10 cellular contexts compared by ENCODE assay signal in the genomic region with DNA sequence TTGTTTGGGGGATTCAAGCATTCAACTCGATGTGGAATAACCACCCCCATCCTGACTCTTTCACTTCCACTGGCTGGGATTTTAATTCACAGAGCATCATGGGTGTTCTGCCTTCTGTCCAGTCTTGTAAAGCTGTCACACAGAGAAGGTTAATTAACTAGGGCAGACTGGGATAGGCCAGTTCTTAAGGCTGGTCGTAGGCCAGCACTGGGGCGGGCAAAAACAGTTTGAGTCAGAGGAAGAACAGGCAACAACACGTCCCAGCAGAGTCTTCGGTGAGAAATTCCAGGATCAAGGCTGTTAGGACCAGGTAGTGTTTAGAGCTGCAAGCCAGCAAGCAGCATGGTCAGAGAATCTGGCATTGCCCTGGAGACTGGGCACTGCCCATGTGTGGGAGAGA. TPM values are rescaled to one million over a fixed set of nuclear protein-coding genes. Genes with fewer than 3 reads are reported as not detected.
DNase-seq lines count a peak whose midpoint lies in the region; ATAC-seq and TF ChIP-seq lines count a peak whose summit lies in the region.
"Had no signal": no experiment of that assay in that cellular context is flagged by ENCODE, and none has a peak within 500 bp of the region (broad histone marks: within the 10 kb centered on the region; RNA-seq: fewer than 3 reads in every experiment).

No MANE protein-coding gene starts in this region.

- H3K27me3 Mint-ChIP-seq in HFFc6 (ENCODE audit: insufficient read depth) = peaks cover 1% of the 10 kb centered on the region; the same call in 1 of the 2 replicates

- H3K4me2 ChIP-seq in skeletal muscle satellite cell (ENCODE audit: low read length) = peak overlapping the region; percentile 14

- no peaks in the 10 kb centered on the region for H3K9me3 ChIP-seq in skeletal muscle satellite cell (replicated peaks; ENCODE audit: low read length)

- no peak for ATAC-seq in HG03135 (IDR thresholded peaks at IDR 0.05; ENCODE audit: unreplicated experiment)
- ATAC-seq in GM18861 (IDR thresholded peaks at IDR 0.05; ENCODE audit: unreplicated experiment) = no peak
- ATAC-seq: activated CD4-positive, alpha-beta T cell treated with anti-CD3 and anti-CD28 coated beads for 36 hours had no signal

- peaks cover 12% of the 10 kb centered on the region for H3K4me1 ChIP-seq in skeletal muscle satellite cell (ENCODE audit: control insufficient read depth, insufficient read depth, low read length)

- no peaks in the 10 kb centered on the region for H3K36me3 ChIP-seq in skeletal muscle satellite cell (ENCODE audit: insufficient read depth, low read length)

- no peak overlapping the region for H3K9ac ChIP-seq in skeletal muscle satellite cell (ENCODE audit: low read depth, low read length)

- H3K4me3 ChIP-seq in cardiac fibroblast (replicated peaks in 1 of 2; ENCODE audit: low read depth in 2 of 2, low read length in 2 of 2) (no peak overlapping the region), skeletal muscle satellite cell (ENCODE audit: low read length) (no peak overlapping the region)

- peak overlapping the region; percentile 10 for H3K4me3 Mint-ChIP-seq in HFFc6
- H3K4me3 Mint-ChIP-seq: activated CD4-positive, alpha-beta T cell treated with anti-CD3 and anti-CD28 coated beads for 36 hours; stimulated activated naive CD8-positive, alpha-beta T cell treated with anti-CD3 and anti-CD28 coated beads, Interleukin-15, Interleukin-2, amounts not matched to agents 100 ng/mL and 50 ng/mL, for 24 hours had no signal

- TF ChIP-seq CTCF in HFFc6 (IDR thresholded peaks at IDR 0.05) (no peak), cardiac fibroblast (IDR thresholded peaks at IDR 0.05; ENCODE audit: low read depth, low read length) (no peak)

- no peaks in the 10 kb centered on the region for H3K27me3 ChIP-seq in skeletal muscle satellite cell (ENCODE audit: control insufficient read depth, insufficient read depth, low read length)

- H3K27ac Mint-ChIP-seq in HFFc6 = peak overlapping the region; percentile 72
- H3K27ac Mint-ChIP-seq: activated CD4-positive, alpha-beta T cell treated with anti-CD3 and anti-CD28 coated beads for 36 hours; stimulated activated naive CD8-positive, alpha-beta T cell treated with anti-CD3 and anti-CD28 coated beads, Interleukin-15, Interleukin-2, amounts not matched to agents 100 ng/mL and 50 ng/mL, for 24 hours had no signal

- no peaks in the 10 kb centered on the region for H3K9me3 Mint-ChIP-seq in HFFc6
- H3K9me3 Mint-ChIP-seq: stimulated activated naive CD8-positive, alpha-beta T cell treated with anti-CD3 and anti-CD28 coated beads, Interleukin-15, Interleukin-2, amounts not matched to agents 100 ng/mL and 50 ng/mL, for 24 hours had no signal

- H3K4me1 Mint-ChIP-seq in HFFc6 (ENCODE audit: low read depth) = peaks cover 55% of the 10 kb centered on the region

- peak; percentile 85 for DNase-seq in HFFc6
- DNase-seq in cardiac fibroblast (ENCODE audit: low read depth in 2 of 2) = peak; percentile 72 to 76
- peak; percentile 78 for DNase-seq in hepatic stellate cell (ENCODE audit: low spot score)
- DNase-seq in NOMO-1 treated with DMSO at 0.1 percent for 48 hours (lab: John Stamatoyannopoulos, UW; ENCODE audit: unreplicated experiment) = no peak
- no peak for DNase-seq in midbrain (lab: John Stamatoyannopoulos, UW)
- DNase-seq: activated CD4-positive, alpha-beta T cell treated with anti-CD3 and anti-CD28 coated beads for 36 hours had no signal

- H3K36me3 Mint-ChIP-seq in HFFc6 (ENCODE audit: low read depth) = peaks cover 7% of the 10 kb centered on the region; the same call in 1 of the 2 replicates

RNA-seq across cellular contexts. Expression of a gene that starts 4.0 kb away (rescaled TPM):
- total RNA-seq in HFFc6 (2021; fragmentation: NEBNext Ultra II Directional; extraction: Animal tissue kit (Norgen Biotek cat#: 25700)) = 10 to 100 TPM; 44.3 to 68.4 (median 50.2) TPM
- total RNA-seq in skeletal muscle satellite cell (2012; rRNA removed) = 0.87 and 3.0 TPM in 2 replicates

Comparison
In these comparisons a context has a peak if more than half of its experiments do, and no peak if none do; other contexts are left out.
1. DNase-seq: peak in HFFc6 (single experiment), cardiac fibroblast (2 of 2) and hepatic stellate cell (single experiment); none in NOMO-1 treated with DMSO at 0.1 percent for 48 hours (single experiment) and midbrain (single experiment).